14 cellular contexts compared by ENCODE assay signal in the genomic region with DNA sequence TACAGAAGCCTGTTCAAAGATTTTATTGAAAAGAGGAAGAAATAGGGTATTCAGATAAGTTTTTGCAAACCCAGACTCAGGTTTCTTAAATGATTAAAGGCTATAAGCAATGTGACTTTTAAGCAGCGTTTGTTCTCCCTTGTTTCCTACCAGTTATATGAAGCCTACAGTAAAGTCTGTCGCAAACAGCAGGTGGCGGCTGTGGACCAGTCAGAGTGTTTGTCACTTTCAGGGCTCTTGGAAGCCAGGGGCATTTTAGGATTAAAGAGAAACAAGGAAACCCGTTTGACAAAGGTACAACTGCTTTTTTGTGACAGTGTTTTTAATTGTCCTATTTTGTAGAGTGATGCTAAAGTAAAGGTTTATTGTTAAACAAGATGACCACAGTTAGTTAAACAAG. TPM values are rescaled to one million over a fixed set of nuclear protein-coding genes. Genes with fewer than 3 reads are reported as not detected.
A peak's percentile ranks its signal among the peaks of the same experiment; 100 is the strongest.
DNase-seq lines count a peak whose midpoint lies in the region; ATAC-seq and TF ChIP-seq lines count a peak whose summit lies in the region.
"Had no signal": no experiment of that assay in that cellular context is flagged by ENCODE, and none has a peak within 500 bp of the region (broad histone marks: within the 10 kb centered on the region; RNA-seq: fewer than 3 reads in every experiment).

No MANE protein-coding gene starts in this region.

- no peak overlapping the region for H3K4me3 ChIP-seq in breast epithelium
- H3K4me3 ChIP-seq: BLaER1 treated with 17β-estradiol and CSF1 and Interleukin-3, amounts not matched to agents 10 nM and 100 nM; ovary; Peyer's patch had no signal

- H3K27ac Mint-ChIP-seq in MCF 10A (ENCODE audit: low read depth, unreplicated experiment) (no peak overlapping the region), type B pancreatic cell (peak overlapping the region; percentile 24)
- H3K27ac Mint-ChIP-seq: activated naive CD4-positive, alpha-beta T cell treated with anti-CD3 and anti-CD28 coated beads, Interleukin-2, amount 50 U/mL, for 72 hours had no signal

- peaks cover 12% of the 10 kb centered on the region for H3K4me1 Mint-ChIP-seq in MCF 10A (ENCODE audit: insufficient read depth, unreplicated experiment)
- H3K4me1 Mint-ChIP-seq in type B pancreatic cell (ENCODE audit: unreplicated experiment): peaks cover 27% of the 10 kb centered on the region

- H3K27me3 ChIP-seq in breast epithelium: no peaks in the 10 kb centered on the region
- H3K27me3 ChIP-seq: BLaER1 treated with 17β-estradiol and CSF1 and Interleukin-3, amounts not matched to agents 10 nM and 100 nM; ovary; Peyer's patch had no signal

- no TSS peak for BruUV-seq in MCF 10A (replicated peaks; lab: Mats Ljungman, UMichigan)

- peak in 2 of 3 donors; percentile 52 to 67 for TF ChIP-seq CTCF in breast epithelium (IDR thresholded peaks at IDR 0.05)
- TF ChIP-seq CTCF in MCF 10A (IDR thresholded peaks at IDR 0.05; ENCODE audit: unreplicated experiment): no peak
- TF ChIP-seq CTCF in RWPE1 (conservative IDR thresholded peaks at IDR 0.05; ENCODE audit: low read depth): peak; percentile 34
- peak; percentile 46 for TF ChIP-seq CTCF in type B pancreatic cell (conservative IDR thresholded peaks at IDR 0.05)

- H3K9me3 ChIP-seq in breast epithelium: no peaks in the 10 kb centered on the region
- H3K9me3 ChIP-seq: BLaER1 treated with 17β-estradiol and CSF1 and Interleukin-3, amounts not matched to agents 10 nM and 100 nM; ovary; Peyer's patch had no signal

- no peaks in the 10 kb centered on the region for H3K27me3 Mint-ChIP-seq in MCF 10A (ENCODE audit: insufficient read depth, unreplicated experiment)
- no peaks in the 10 kb centered on the region for H3K27me3 Mint-ChIP-seq in type B pancreatic cell

- H3K4me1 ChIP-seq in breast epithelium: peaks cover 4 to 7% of the 10 kb centered on the region in 2 donors

- POLR2A ChIA-PET in MCF 10A (lab: Yijun Ruan, JAX) (no interaction called here), RWPE1 (lab: Yijun Ruan, JAX; ENCODE audit: low non-redundant PET) (no interaction called here)

- CTCF ChIA-PET in MCF 10A (lab: Yijun Ruan, JAX) (interaction anchor here (0.8 to 19.0 kb wide), 6 partner anchors 12 to 106 kb away, joined by 3 to 396 read pairs (median 10); a partner anchor contains a TSS), RWPE1 (lab: Yijun Ruan, JAX) (interaction anchor here (3.0 to 3.8 kb wide), 2 partner anchors 16 to 53 kb away, joined by 13 to 36 read pairs; no protein-coding TSS in a partner anchor)

- ATAC-seq in left ventricle myocardium superior (no peak), HG03280 (IDR thresholded peaks at IDR 0.05; ENCODE audit: unreplicated experiment) (no peak)
- ATAC-seq: activated naive CD4-positive, alpha-beta T cell treated with anti-CD3 and anti-CD28 coated beads, Interleukin-2, amount 50 U/mL, for 72 hours had no signal

- H3K36me3 Mint-ChIP-seq in MCF 10A (ENCODE audit: insufficient read depth, unreplicated experiment) (peaks cover 39% of the 10 kb centered on the region), type B pancreatic cell (peaks cover 9% of the 10 kb centered on the region)

- H3K27ac ChIP-seq in breast epithelium (peak overlapping the region in 1 of 2 donors; percentile 25), RWPE1 (no peak overlapping the region)
- H3K27ac ChIP-seq: BLaER1 treated with 17β-estradiol and CSF1 and Interleukin-3, amounts not matched to agents 10 nM and 100 nM; ovary; Peyer's patch had no signal

- H3K36me3 ChIP-seq in breast epithelium: no peaks in the 10 kb centered on the region
- H3K36me3 ChIP-seq: ovary, Peyer's patch had no signal

- DNase-seq in breast epithelium (ENCODE audit: low spot score in 2 of 2) (peak in 1 of 2 donors; percentile 58), MCF 10A (ENCODE audit: unreplicated experiment) (no peak), RWPE1 (ENCODE audit: low spot score) (no peak), left ventricle myocardium superior (peak; percentile 46), type B pancreatic cell (ENCODE audit: extremely low spot score, unreplicated experiment) (no peak), globus pallidus (ENCODE audit: low spot score) (no peak), NCI-H1436 treated with DMSO at 0.1 percent for 48 hours (lab: John Stamatoyannopoulos, UW) (no peak)
- DNase-seq: activated CD4-positive, alpha-beta T cell treated with anti-CD3 and anti-CD28 coated beads for 4 hours; effector CD8-positive, alpha-beta T cell; ovary had no signal

- H3K4me3 Mint-ChIP-seq in MCF 10A (ENCODE audit: unreplicated experiment) (no peak overlapping the region), type B pancreatic cell (no peak overlapping the region)

- no peak for TF ChIP-seq POLR2A in breast epithelium (IDR thresholded peaks at IDR 0.05)

- intact Hi-C loops in breast epithelium (cut with DNase I; ENCODE audit: low total_unique reads): loop anchor here (5.0 kb wide), 1 partner anchor 56 kb away; no protein-coding TSS in a partner anchor
- intact Hi-C loops in MCF 10A (cut with micrococcal nuclease): loop anchor here (5.0 kb wide), 1 partner anchor 116 kb away; a partner anchor contains a TSS
- intact Hi-C loops in left ventricle myocardium superior (cut with micrococcal nuclease): loop anchor here (5.0 kb wide), 2 partner anchors 51 to 116 kb away; a partner anchor contains a TSS

- H3K9me3 Mint-ChIP-seq in MCF 10A (ENCODE audit: unreplicated experiment) (no peaks in the 10 kb centered on the region), type B pancreatic cell (no peaks in the 10 kb centered on the region)
- H3K9me3 Mint-ChIP-seq: activated naive CD4-positive, alpha-beta T cell treated with anti-CD3 and anti-CD28 coated beads, Interleukin-2, amount 50 U/mL, for 72 hours had no signal

RNA-seq across cellular contexts. Expression of a gene that starts 7.7 kb away (rescaled TPM):
- total RNA-seq in breast epithelium: 10 to 100 TPM; 14.2 to 31.2 (median 25.2) TPM
- 12.2 and 12.6 TPM in 2 replicates for total RNA-seq in MCF 10A (2022)
- 18.6 TPM for total RNA-seq in left ventricle myocardium superior
- total RNA-seq in type B pancreatic cell (ENCODE audit: low replicate concordance): 23.8 and 34.3 TPM in 2 replicates

RNA-seq across cellular contexts. Expression of a gene that starts 13.6 kb away (rescaled TPM):
- total RNA-seq in breast epithelium (under 1 TPM; 0.29 to 0.98 (median 0.80) TPM), MCF 10A (2022) (70.0 and 96.8 TPM in 2 replicates), left ventricle myocardium superior (0.99 TPM), type B pancreatic cell (ENCODE audit: low replicate concordance) (23.2 and 50.3 TPM in 2 replicates)

Comparison
In these comparisons a context has a peak if more than half of its experiments do, and no peak if none do; other contexts are left out.
1. RNA of a gene that starts 13.6 kb away (total RNA-seq): 70.0 to 96.8 TPM in MCF 10A and 23.2 to 50.3 TPM in type B pancreatic cell; 0.99 TPM in left ventricle myocardium superior (single experiment) and 0.29 to 0.98 TPM in breast epithelium; every median in the first group is over 10 times any median in the second.